Comparison of ENCODE assay signal across 22 cellular contexts in the genomic region with DNA sequence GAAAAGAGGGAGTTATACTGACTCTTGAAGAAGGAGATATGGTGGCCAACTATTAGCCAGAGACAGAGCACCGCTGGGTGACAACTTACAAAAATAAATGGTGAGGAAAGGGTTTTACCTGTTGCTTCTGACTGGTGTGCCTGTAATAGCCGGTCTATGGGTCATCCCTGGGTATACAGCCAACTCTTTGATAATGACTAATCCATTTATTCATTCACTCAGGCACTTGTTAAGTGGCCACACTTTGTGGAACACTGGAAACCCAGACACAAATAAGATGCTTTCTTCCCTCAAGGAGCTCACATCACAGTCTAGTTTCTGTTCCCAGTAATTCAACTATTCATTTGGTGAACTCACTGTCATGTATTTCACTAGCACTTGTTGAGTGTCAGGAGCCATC. TPM values are rescaled to one million over a fixed set of nuclear protein-coding genes. Genes with fewer than 3 reads are reported as not detected.
"Had no signal": no experiment of that assay in that cellular context is flagged by ENCODE, and none has a peak within 500 bp of the region (broad histone marks: within the 10 kb centered on the region; RNA-seq: fewer than 3 reads in every experiment).

No MANE protein-coding gene starts in this region.

- H3K9ac ChIP-seq: SK-N-SH had no signal

- H3K27me3 ChIP-seq: MG63 had no signal

- H3K9me3 ChIP-seq: MG63, SK-N-SH had no signal

- H3K36me3 ChIP-seq: MG63 had no signal

- H3K4me3 ChIP-seq: MG63 had no signal

- DNase-seq: KBM-7, MG63, NCI-H1092, NCI-H1105 treated with DMSO at 0.1 percent for 48 hours, NCI-H1417 treated with DMSO at 0.1 percent for 48 hours, NCI-H187, NCI-H2029, NCI-H2081 treated with DMSO at 0.1 percent for 48 hours, NCI-H2171, NCI-H226, NCI-H446, NCI-H510A, NCI-H524 treated with DMSO at 0.1 percent for 48 hours, NCI-H69, NCI-H774, Right ventricle myocardium superior, RPMI8226, SIG-M5, SK-N-SH had no signal

- H3K4me2 ChIP-seq: SK-N-SH had no signal

RNA-seq across cellular contexts. Expression of gene CAPN6, which starts 13.2 kb away (rescaled TPM):
- total RNA-seq: HT-29, LHCN-M2, SK-MEL-5 had no signal
- polyA plus RNA-seq: SK-N-SH had no signal
